29 cellular contexts compared by ENCODE assay signal in the genomic region with DNA sequence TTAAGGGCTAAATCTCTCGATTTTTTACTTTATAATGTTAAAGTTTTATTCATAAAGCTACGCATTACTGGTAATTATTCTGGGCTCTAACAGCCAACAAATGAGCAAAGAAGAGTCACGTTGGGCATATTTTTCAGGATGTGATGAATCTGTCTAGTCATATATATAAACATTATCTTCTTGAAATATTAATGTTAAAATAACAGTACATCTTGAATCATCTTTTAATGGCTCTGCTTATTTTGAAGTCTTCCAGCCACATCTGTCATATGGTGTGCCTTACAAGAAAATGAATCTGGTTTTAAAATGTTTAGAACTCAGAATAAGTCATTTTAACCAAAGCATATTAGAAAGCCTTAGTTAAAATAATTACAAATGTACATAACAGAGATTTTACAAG.
"Had no signal": no experiment of that assay in that cellular context is flagged by ENCODE, and none has a peak within 500 bp of the region (broad histone marks: within the 10 kb centered on the region; RNA-seq: fewer than 3 reads in every experiment).

No MANE protein-coding gene starts in this region.

- H3K36me3 ChIP-seq: MG63, Peyer's patch, SJSA1 had no signal

- H3K4me1 ChIP-seq: Peyer's patch had no signal

- H3K36me3 Mint-ChIP-seq: activated CD8-positive, alpha-beta memory T cell treated with anti-CD3 and anti-CD28 coated beads, Interleukin-2, amount 10 ng/mL, durations not matched to agents 7 days and 5 days; activated naive CD4-positive, alpha-beta T cell treated with anti-CD3 and anti-CD28 coated beads, Interleukin-2, amount 50 U/mL, for 72 hours had no signal

- H3K9me3 Mint-ChIP-seq: activated B cell treated with CpG ODN at 0.5 μM for 24 hours; activated CD4-positive, alpha-beta T cell treated with anti-CD3 and anti-CD28 coated beads, Interleukin-2, amount 10 ng/mL, durations not matched to agents 24 days and 14 days; activated naive CD4-positive, alpha-beta T cell treated with anti-CD3 and anti-CD28 coated beads, Interleukin-2, amount 50 U/mL, for 72 hours; activated naive CD8-positive, alpha-beta T cell treated with anti-CD3 and anti-CD28 coated beads, Interleukin-2, amount 50 U/mL, for 24 hours; activated T-cell treated with anti-CD3 and anti-CD28 coated beads, Interleukin-2, amount 50 U/mL, for 24 hours had no signal

- H3K4me3 Mint-ChIP-seq: activated B cell treated with CpG ODN at 0.5 μM for 24 hours; activated CD4-positive, alpha-beta T cell treated with anti-CD3 and anti-CD28 coated beads, Interleukin-2, amount 10 ng/mL, durations not matched to agents 24 days and 14 days; activated CD8-positive, alpha-beta memory T cell treated with anti-CD3 and anti-CD28 coated beads, Interleukin-2, amount 10 ng/mL, durations not matched to agents 7 days and 5 days; activated naive CD8-positive, alpha-beta T cell treated with anti-CD3 and anti-CD28 coated beads, Interleukin-2, amount 50 U/mL, for 24 hours; activated T-cell treated with anti-CD3 and anti-CD28 coated beads, Interleukin-2, amount 50 U/mL, for 24 hours; T-helper 17 cell had no signal

- H3K4me1 Mint-ChIP-seq: activated B cell treated with CpG ODN at 0.5 μM for 24 hours had no signal

- H3K27ac Mint-ChIP-seq: activated B cell treated with CpG ODN at 0.5 μM for 24 hours; activated CD4-positive, alpha-beta T cell treated with anti-CD3 and anti-CD28 coated beads, Interleukin-2, amount 10 ng/mL, durations not matched to agents 24 days and 14 days; activated CD8-positive, alpha-beta memory T cell treated with anti-CD3 and anti-CD28 coated beads, Interleukin-2, amount 10 ng/mL, durations not matched to agents 7 days and 5 days; activated naive CD4-positive, alpha-beta T cell treated with anti-CD3 and anti-CD28 coated beads, Interleukin-2, amount 50 U/mL, for 72 hours; activated naive CD8-positive, alpha-beta T cell treated with anti-CD3 and anti-CD28 coated beads, Interleukin-2, amount 50 U/mL, for 24 hours; activated T-cell treated with anti-CD3 and anti-CD28 coated beads, Interleukin-2, amount 50 U/mL, for 24 hours; T-helper 17 cell had no signal

- H3K27me3 Mint-ChIP-seq: activated B cell treated with CpG ODN at 0.5 μM for 24 hours; activated CD4-positive, alpha-beta T cell treated with anti-CD3 and anti-CD28 coated beads, Interleukin-2, amount 10 ng/mL, durations not matched to agents 24 days and 14 days; activated CD8-positive, alpha-beta memory T cell treated with anti-CD3 and anti-CD28 coated beads, Interleukin-2, amount 10 ng/mL, durations not matched to agents 7 days and 5 days; activated naive CD8-positive, alpha-beta T cell treated with anti-CD3 and anti-CD28 coated beads, Interleukin-2, amount 50 U/mL, for 24 hours; activated T-cell treated with anti-CD3 and anti-CD28 coated beads, Interleukin-2, amount 50 U/mL, for 24 hours; T-helper 17 cell had no signal

- DNase-seq: activated B cell treated with CpG ODN at 0.5 μM for 24 hours; activated CD4-positive, alpha-beta T cell treated with anti-CD3 and anti-CD28 coated beads for 1 hour; activated CD4-positive, alpha-beta T cell treated with anti-CD3 and anti-CD28 coated beads, Interleukin-2, amount 10 ng/mL, durations not matched to agents 24 days and 14 days; activated CD4-positive, alpha-beta T cell treated with anti-CD3 and anti-CD28 coated beads, Interleukin-2, amount 50 U/mL, for 48 hours; activated CD8-positive, alpha-beta memory T cell treated with anti-CD3 and anti-CD28 coated beads, Interleukin-2, amount 10 ng/mL, durations not matched to agents 7 days and 5 days; activated effector memory CD4-positive, alpha-beta T cell treated with anti-CD3 and anti-CD28 coated beads, Interleukin-2, amount 50 U/mL, for 16 hours; activated naive CD4-positive, alpha-beta T cell treated with Interleukin-2 at 50 U/mL for 16 hours; activated naive CD8-positive, alpha-beta T cell treated with anti-CD3 and anti-CD28 coated beads, Interleukin-2, amount 50 U/mL, for 24 hours; activated T-cell treated with anti-CD3 and anti-CD28 coated beads, Interleukin-2, amount 50 U/mL, for 24 hours; amygdala; MG63; MV-4-11; NCI-H1105; NCI-H1436; NCI-H1694 treated with DMSO at 0.1 percent for 48 hours; NCI-H2029 treated with DMSO at 0.1 percent for 48 hours; NCI-H345; NCI-H510A; NCI-H69; NK-92 treated with Interleukin-12 subunit alpha and Interleukin-12 subunit beta, amount 100 ng/mL, for 24 hours; OCI-M1; Peyer's patch; Right ventricle myocardium superior; T-helper 17 cell; T-helper 9 cell had no signal

- H3K27me3 ChIP-seq: MG63, Peyer's patch, SJSA1 had no signal

- H3K9me3 ChIP-seq: MG63, Peyer's patch, SJSA1 had no signal

- H3K4me2 ChIP-seq: KMS-11 had no signal

- ATAC-seq: activated CD8-positive, alpha-beta memory T cell treated with anti-CD3 and anti-CD28 coated beads, Interleukin-2, amount 10 ng/mL, durations not matched to agents 7 days and 5 days; activated naive CD4-positive, alpha-beta T cell treated with anti-CD3 and anti-CD28 coated beads, Interleukin-2, amount 50 U/mL, for 72 hours; activated naive CD8-positive, alpha-beta T cell treated with anti-CD3 and anti-CD28 coated beads, Interleukin-2, amount 50 U/mL, for 24 hours; T-helper 17 cell had no signal

- H3K9ac ChIP-seq: KMS-11 had no signal

- H3K27ac ChIP-seq: KMS-11, Peyer's patch, RWPE1, SJSA1 had no signal

- H3K4me3 ChIP-seq: MG63, Peyer's patch, SJSA1 had no signal
